Comparison of ENCODE assay signal across 8 cellular contexts in the genomic region with DNA sequence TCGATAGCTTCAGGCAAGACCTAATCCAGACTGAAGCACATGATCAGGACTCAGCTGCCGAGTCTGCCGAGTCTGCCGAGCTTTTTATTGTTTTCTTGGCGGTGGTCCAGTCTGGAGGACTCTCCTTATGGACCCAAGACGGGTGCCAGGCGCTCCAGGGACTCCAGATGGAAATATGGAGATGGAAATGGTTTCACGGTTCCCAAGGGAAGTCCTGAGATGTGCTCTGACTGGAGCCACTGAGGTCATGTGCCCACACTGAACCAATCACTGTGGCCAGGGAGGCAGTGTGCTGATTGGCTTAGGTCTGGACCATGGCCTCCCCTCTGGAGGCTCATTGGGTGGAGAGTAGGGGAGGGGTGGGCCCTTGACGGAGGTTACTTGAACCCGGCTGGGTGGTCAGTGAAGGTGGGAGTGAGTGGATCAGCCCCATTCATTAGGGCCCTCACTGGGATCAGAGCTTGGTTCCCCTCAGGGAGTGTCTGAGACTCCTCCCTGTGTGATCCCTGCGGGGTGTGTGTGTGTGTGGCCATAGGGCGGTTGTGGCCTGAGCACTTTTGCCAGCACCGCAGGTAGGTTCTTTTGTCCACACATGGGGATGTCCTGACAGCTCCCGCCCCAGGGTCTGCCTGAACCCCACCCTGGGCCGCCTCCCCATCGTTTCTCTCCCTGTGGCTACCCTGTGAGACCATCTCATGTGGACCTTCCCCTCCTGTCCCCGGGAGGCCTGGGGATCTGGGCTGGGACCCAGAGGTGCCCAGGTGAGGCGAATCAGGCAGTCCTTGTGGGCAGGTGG. TPM values are rescaled to one million over a fixed set of nuclear protein-coding genes. Genes with fewer than 3 reads are reported as not detected.
DNase-seq lines count a peak whose midpoint lies in the region; ATAC-seq, FAIRE-seq and TF ChIP-seq lines count a peak whose summit lies in the region.

No MANE protein-coding gene starts in this region.

- TF ChIP-seq EP300 in A549 (IDR thresholded peaks at IDR 0.05) = no peak

- no peaks in the 10 kb centered on the region for H3K4me1 ChIP-seq in A549
- H3K4me1 ChIP-seq in esophagus squamous epithelium = peaks cover 0 to under 1% (median 0%) of the 10 kb centered on the region in 3 donors

- CTCF ChIA-PET in A549 (lab: Yijun Ruan, JAX) = interaction anchor here (0.9 to 2.5 kb wide), 9 partner anchors 11 to 316 kb away, joined by 3 to 11 read pairs (median 3); a partner anchor contains a TSS

- intact Hi-C loops in esophagus squamous epithelium (cut with DNase I) = no loop called here

- DNase-seq in A549 (ENCODE audit: low read depth in 1 of 2, low spot score in 1 of 2) = peak; percentile 88 to 90
- DNase-seq in HFF-Myc (ENCODE audit: extremely low read depth, low read depth) = peak; percentile 29
- peak; percentile 17 for DNase-seq in NCI-H82 treated with DMSO at 0.1 percent for 48 hours (lab: John Stamatoyannopoulos, UW; ENCODE audit: unreplicated experiment)
- peak; percentile 80 for DNase-seq in fibroblast of villous mesenchyme (ENCODE audit: low read depth)
- no peak for DNase-seq in SIG-M5 treated with dmso at 0.1 percent for 504 hours (lab: John Stamatoyannopoulos, UW; ENCODE audit: unreplicated experiment)
- DNase-seq in D721Med (ENCODE audit: insufficient read length, low spot score) = no peak
- no peak for DNase-seq in esophagus squamous epithelium (lab: John Stamatoyannopoulos, UW)

- no peaks in the 10 kb centered on the region for H3K27me3 ChIP-seq in esophagus squamous epithelium

- peaks cover 23 to 42% (median 23%) of the 10 kb centered on the region in 3 donors for H3K36me3 ChIP-seq in esophagus squamous epithelium

- POLR2A ChIA-PET in A549 (lab: Yijun Ruan, JAX) = interaction anchor here (0.6 to 1.0 kb wide), 2 partner anchors 18 to 190 kb away, joined by 4 to 5 read pairs; no protein-coding TSS in a partner anchor

- WGBS in A549 (ENCODE audit: missing lambda C conversion rate) = 47% methylated on average over 17 of the region's 18 CpGs
- WGBS in esophagus squamous epithelium, 2 donors = 42 to 62% methylated on average over 4 to 9 of the region's 18 CpGs

- peak overlapping the region; percentile 44 for H3K4me3 ChIP-seq in A549
- H3K4me3 ChIP-seq in HFF-Myc (replicated peaks; ENCODE audit: low read depth, low read length) = no peak overlapping the region
- peak overlapping the region; percentile 45 for H3K4me3 ChIP-seq in fibroblast of villous mesenchyme (ENCODE audit: low read depth, low read length)
- no peak overlapping the region for H3K4me3 ChIP-seq in esophagus squamous epithelium

- H3K4me2 ChIP-seq in A549 = peak overlapping the region; percentile 56

- no peak for FAIRE-seq in A549 (lab: Jason Lieb, UNC)
- FAIRE-seq in D721Med (lab: Jason Lieb, UNC) = no peak

- TF ChIP-seq CTCF in A549 (IDR thresholded peaks at IDR 0.05) = no peak
- TF ChIP-seq CTCF in HFF-Myc (IDR thresholded peaks at IDR 0.05; ENCODE audit: low read depth, low read length, missing control alignments) = no peak
- TF ChIP-seq CTCF in fibroblast of villous mesenchyme (IDR thresholded peaks at IDR 0.05; ENCODE audit: insufficient read depth, low read depth, low read length) = no peak
- no peak for TF ChIP-seq CTCF in D721Med (IDR thresholded peaks at IDR 0.05; ENCODE audit: insufficient read depth, missing control alignments)
- no peak for TF ChIP-seq CTCF in esophagus squamous epithelium (IDR thresholded peaks at IDR 0.05)

- H3K27ac ChIP-seq in A549 (peak overlapping the region; percentile 59 to 72), esophagus squamous epithelium (no peak overlapping the region)

- TF ChIP-seq POLR2A in A549 (IDR thresholded peaks at IDR 0.05; ENCODE audit: low read length) (peak; percentile 56; the same call in 1 of the 2 replicates), esophagus squamous epithelium (IDR thresholded peaks at IDR 0.05) (no peak)

- ATAC-seq in A549 = peak; percentile 96 to 100
- ATAC-seq in GM18517 (IDR thresholded peaks at IDR 0.05; ENCODE audit: unreplicated experiment) = no peak

- H3K9me3 ChIP-seq in A549 (no peaks in the 10 kb centered on the region), esophagus squamous epithelium (no peaks in the 10 kb centered on the region)

- TF ChIP-seq RAD21 in A549 (conservative IDR thresholded peaks at IDR 0.05 in 1 of 2, IDR thresholded peaks at IDR 0.05 in 1 of 2) = no peak

TF ChIP-seq in A549, 52 proteins besides CTCF, POLR2A, EP300 and RAD21:
- TF ChIP-seq FOSL2 (IDR thresholded peaks at IDR 0.05) (no peak), FOSL2 (CRISPR knock-in tag; IDR thresholded peaks at IDR 0.05) (no peak), RCOR1 (IDR thresholded peaks at IDR 0.05; ENCODE audit: low read depth, low read length) (no peak), FOSB (CRISPR knock-in tag; IDR thresholded peaks at IDR 0.05) (no peak), JUN (IDR thresholded peaks at IDR 0.05) (0 out of 5 replicates have a peak, but pooled peaks of 1 of the 2 experiments have one; percentile 43)
- TF ChIP-seq, protein P1, sequence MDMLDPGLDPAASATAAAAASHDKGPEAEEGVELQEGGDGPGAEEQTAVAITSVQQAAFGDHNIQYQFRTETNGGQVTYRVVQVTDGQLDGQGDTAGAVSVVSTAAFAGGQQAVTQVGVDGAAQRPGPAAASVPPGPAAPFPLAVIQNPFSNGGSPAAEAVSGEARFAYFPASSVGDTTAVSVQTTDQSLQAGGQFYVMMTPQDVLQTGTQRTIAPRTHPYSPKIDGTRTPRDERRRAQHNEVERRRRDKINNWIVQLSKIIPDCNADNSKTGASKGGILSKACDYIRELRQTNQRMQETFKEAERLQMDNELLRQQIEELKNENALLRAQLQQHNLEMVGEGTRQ (IDR thresholded peaks at IDR 0.05) = peak; percentile 94
- TF ChIP-seq, protein P2, sequence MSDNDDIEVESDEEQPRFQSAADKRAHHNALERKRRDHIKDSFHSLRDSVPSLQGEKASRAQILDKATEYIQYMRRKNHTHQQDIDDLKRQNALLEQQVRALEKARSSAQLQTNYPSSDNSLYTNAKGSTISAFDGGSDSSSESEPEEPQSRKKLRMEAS (IDR thresholded peaks at IDR 0.05) = 0 out of 2 replicates have a peak, but pooled peaks have one; percentile 12

RNA-seq across cellular contexts. Expression of a gene that starts 14.0 kb away (rescaled TPM):
- polyA plus RNA-seq in A549 (2011; rRNA removed) (19.1 and 21.4 TPM in 2 replicates), A549 (2017; fragmentation: RNase III; extraction: RNeasy Plus Mini Kit Qiagen cat#74134 plus additional on column Dnase treatment) (34.5 to 40.4 TPM (median 35.9 TPM) in 3 replicates)
- polyA plus RNA-seq in A549 (2012; cell fraction: cytosol; rRNA removed) = 39.3 and 53.0 TPM in 2 replicates
- 69.4 and 106 TPM in 2 replicates for polyA plus RNA-seq in A549 (2012; cell fraction: nucleus; rRNA removed)
- polyA minus RNA-seq in A549 (2011; rRNA and poly(A)+ RNA removed) = 29.3 and 30.1 TPM in 2 replicates
- total RNA-seq in fibroblast of villous mesenchyme (35.8 and 48.0 TPM in 2 replicates), esophagus squamous epithelium (10 to 100 TPM; 28.6 to 69.8 (median 55.0) TPM)

RNA-seq across cellular contexts. Expression of a gene that starts 33.0 kb away (rescaled TPM):
- polyA plus RNA-seq in A549 (2011; rRNA removed) (4.8 and 5.7 TPM in 2 replicates), A549 (2017; fragmentation: RNase III; extraction: RNeasy Plus Mini Kit Qiagen cat#74134 plus additional on column Dnase treatment) (8.8 to 10.3 TPM (median 9.7 TPM) in 3 replicates)
- polyA plus RNA-seq in A549 (2012; cell fraction: cytosol; rRNA removed) = 9.6 and 10.2 TPM in 2 replicates
- polyA plus RNA-seq in A549 (2012; cell fraction: nucleus; rRNA removed) = 10.0 and 12.3 TPM in 2 replicates
- 1.4 and 1.8 TPM in 2 replicates for polyA minus RNA-seq in A549 (2011; rRNA and poly(A)+ RNA removed)
- total RNA-seq in fibroblast of villous mesenchyme (1.7 and 3.5 TPM in 2 replicates), esophagus squamous epithelium (10 to 100 TPM in 3 of 4 donors, 1 to 10 TPM in 1; 7.4 to 14.9 (median 13.7) TPM)

RNA-seq across cellular contexts. Expression of a gene that starts 55.1 kb away (rescaled TPM):
- polyA plus RNA-seq in A549 (2011; rRNA removed) (305 and 377 TPM in 2 replicates), A549 (2017; fragmentation: RNase III; extraction: RNeasy Plus Mini Kit Qiagen cat#74134 plus additional on column Dnase treatment) (442 to 500 TPM (median 491 TPM) in 3 replicates)
- 572 and 685 TPM in 2 replicates for polyA plus RNA-seq in A549 (2012; cell fraction: cytosol; rRNA removed)
- polyA plus RNA-seq in A549 (2012; cell fraction: nucleus; rRNA removed) = 250 and 325 TPM in 2 replicates
- 81.0 and 91.2 TPM in 2 replicates for polyA minus RNA-seq in A549 (2011; rRNA and poly(A)+ RNA removed)
- total RNA-seq in fibroblast of villous mesenchyme (211 and 230 TPM in 2 replicates), esophagus squamous epithelium (100 to 1,000 TPM; 309 to 602 (median 476) TPM)

RNA-seq across cellular contexts. Expression of a gene that starts 55.6 kb away (rescaled TPM):
- polyA plus RNA-seq in A549 (2011; rRNA removed) = 305 and 363 TPM in 2 replicates
- 405 and 507 TPM in 2 replicates for polyA plus RNA-seq in A549 (2012; cell fraction: cytosol; rRNA removed)
- polyA plus RNA-seq in A549 (2012; cell fraction: nucleus; rRNA removed) = 233 and 467 TPM in 2 replicates
- 424 to 447 TPM (median 440 TPM) in 3 replicates for polyA plus RNA-seq in A549 (2017; fragmentation: RNase III; extraction: RNeasy Plus Mini Kit Qiagen cat#74134 plus additional on column Dnase treatment)
- 74.2 and 84.5 TPM in 2 replicates for polyA minus RNA-seq in A549 (2011; rRNA and poly(A)+ RNA removed)
- 144 and 155 TPM in 2 replicates for total RNA-seq in fibroblast of villous mesenchyme
- total RNA-seq in esophagus squamous epithelium = 100 to 1,000 TPM; 202 to 248 (median 211) TPM

Comparison
In these comparisons a context has a peak if more than half of its experiments do, and no peak if none do; other contexts are left out.
1. DNase-seq: peak in A549 (2 of 2), HFF-Myc (single experiment), NCI-H82 treated with DMSO at 0.1 percent for 48 hours (single experiment) and fibroblast of villous mesenchyme (single experiment); none in SIG-M5 treated with dmso at 0.1 percent for 504 hours (single experiment), D721Med (single experiment) and esophagus squamous epithelium (single experiment).
2. H3K27ac ChIP-seq: peak in A549 (2 of 2); none in esophagus squamous epithelium (0 of 4).
3. H3K4me3 ChIP-seq: peak in A549 (single experiment) and fibroblast of villous mesenchyme (single experiment); none in HFF-Myc (single experiment) and esophagus squamous epithelium (0 of 4).